ENCODE assay signal across 1 cellular context in the genomic region with DNA sequence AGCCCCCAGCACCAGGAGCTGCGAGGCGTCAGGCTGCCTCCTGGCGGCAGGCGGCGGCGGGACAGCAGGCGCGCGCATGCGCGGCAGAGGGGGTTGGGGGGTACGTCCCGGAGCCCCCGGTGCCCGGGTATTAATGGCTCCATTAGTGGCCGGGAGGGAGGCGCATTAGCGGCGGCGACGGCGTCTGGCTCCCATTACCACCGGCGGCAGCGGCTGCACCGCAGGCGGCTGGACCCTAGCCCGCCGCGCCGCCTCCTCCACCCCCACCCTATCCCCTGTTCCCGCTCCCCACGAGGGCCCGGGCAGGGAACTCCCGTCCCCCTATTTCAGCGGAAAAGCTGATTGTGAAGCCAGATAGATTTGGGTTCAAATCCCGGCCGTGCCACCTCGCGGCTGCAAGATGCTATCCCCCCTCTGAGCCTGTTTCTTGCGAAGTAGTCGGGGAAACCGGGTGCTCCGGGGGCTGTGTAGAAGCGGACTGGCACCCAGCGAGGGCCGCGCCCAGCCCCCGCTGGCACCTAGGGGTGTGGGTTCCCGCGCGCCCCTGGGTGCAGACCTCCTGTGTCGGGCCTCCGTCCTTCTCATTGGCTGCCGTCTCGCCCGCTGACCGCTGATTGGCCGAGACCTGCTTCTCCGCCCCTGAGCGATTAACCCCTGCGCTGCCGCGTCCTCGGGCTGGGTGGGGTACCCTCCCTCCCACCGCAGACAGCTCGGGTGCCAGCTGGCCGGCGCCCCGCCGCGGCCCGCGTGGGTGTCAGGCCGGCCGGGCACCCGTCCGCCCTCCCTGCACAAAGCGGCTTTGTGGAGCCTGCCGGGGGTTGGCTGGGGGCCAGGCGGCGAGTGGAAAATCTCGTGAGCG.
TF ChIP-seq lines count a peak whose summit lies in the region.

No MANE protein-coding gene starts in this region.

TF ChIP-seq in K562, 482 proteins besides CTCF, POLR2A, EP300 and RAD21 (continued from another document and continues in another):
- TF ChIP-seq, protein P1, sequence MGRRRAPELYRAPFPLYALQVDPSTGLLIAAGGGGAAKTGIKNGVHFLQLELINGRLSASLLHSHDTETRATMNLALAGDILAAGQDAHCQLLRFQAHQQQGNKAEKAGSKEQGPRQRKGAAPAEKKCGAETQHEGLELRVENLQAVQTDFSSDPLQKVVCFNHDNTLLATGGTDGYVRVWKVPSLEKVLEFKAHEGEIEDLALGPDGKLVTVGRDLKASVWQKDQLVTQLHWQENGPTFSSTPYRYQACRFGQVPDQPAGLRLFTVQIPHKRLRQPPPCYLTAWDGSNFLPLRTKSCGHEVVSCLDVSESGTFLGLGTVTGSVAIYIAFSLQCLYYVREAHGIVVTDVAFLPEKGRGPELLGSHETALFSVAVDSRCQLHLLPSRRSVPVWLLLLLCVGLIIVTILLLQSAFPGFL (CRISPR knock-in tag; IDR thresholded peaks at IDR 0.05), result no peak
- TF ChIP-seq TCFL5 (CRISPR knock-in tag; conservative IDR thresholded peaks at IDR 0.05) (no peak), EP400 (IDR thresholded peaks at IDR 0.05) (no peak; the same call in 1 of the 2 replicates), ZZZ3 (IDR thresholded peaks at IDR 0.05) (no peak), ZNF76 (CRISPR knock-in tag; IDR thresholded peaks at IDR 0.05; ENCODE audit: borderline replicate concordance) (no peak), RBM22 (IDR thresholded peaks at IDR 0.05; ENCODE audit: low read depth, low read length, poor library complexity, severe bottlenecking) (peak; percentile 52), ATF7 (IDR thresholded peaks at IDR 0.05) (peak; percentile 48; the same call in 1 of the 2 replicates), ZFP36 (IDR thresholded peaks at IDR 0.05; ENCODE audit: low read depth, low read length, partially characterized antibody) (no peak), SP2 (IDR thresholded peaks at IDR 0.05; ENCODE audit: extremely low read depth, low read depth, low read length, poor library complexity, severe bottlenecking) (peak; percentile 49), ETS2 (tag; IDR thresholded peaks at IDR 0.05; ENCODE audit: borderline replicate concordance, poor library complexity, severe bottlenecking) (no peak), RUNX1 (IDR thresholded peaks at IDR 0.05; ENCODE audit: low read depth) (no peak), ZBTB9 (CRISPR knock-in tag; IDR thresholded peaks at IDR 0.05) (no peak), NR4A1 (CRISPR knock-in tag; IDR thresholded peaks at IDR 0.05) (no peak), NR4A1 (tag; IDR thresholded peaks at IDR 0.05) (peak; percentile 19; the same call in 1 of the 2 replicates), SAFB2 (IDR thresholded peaks at IDR 0.05; ENCODE audit: borderline replicate concordance, low read depth, low read length, severe bottlenecking) (no peak), MCM2 (IDR thresholded peaks at IDR 0.05; ENCODE audit: low read depth) (no peak), ZNF263 (CRISPR knock-in tag; IDR thresholded peaks at IDR 0.05; ENCODE audit: borderline replicate concordance) (0 out of 2 replicates have a peak, but pooled peaks have one; percentile 30), ELF2 (CRISPR knock-in tag; IDR thresholded peaks at IDR 0.05) (no peak), ILF3 (IDR thresholded peaks at IDR 0.05; ENCODE audit: borderline replicate concordance) (no peak), TEAD1 (CRISPR knock-in tag; IDR thresholded peaks at IDR 0.05) (no peak), AFF4 (CRISPR knock-in tag; IDR thresholded peaks at IDR 0.05) (0 out of 2 replicates have a peak, but pooled peaks have one; percentile 58), LARP7 (IDR thresholded peaks at IDR 0.05) (no peak), MCM5 (IDR thresholded peaks at IDR 0.05; ENCODE audit: low read depth) (no peak), GTF2E2 (tag; IDR thresholded peaks at IDR 0.05) (no peak), PRMT5 (CRISPR knock-in tag; IDR thresholded peaks at IDR 0.05) (no peak), PHB2 (IDR thresholded peaks at IDR 0.05; ENCODE audit: low read depth) (no peak), GATAD2B (IDR thresholded peaks at IDR 0.05; ENCODE audit: borderline replicate concordance) (peak; percentile 74; the same call in 1 of the 2 replicates), CSDE1 (IDR thresholded peaks at IDR 0.05) (no peak), TRIM28 (IDR thresholded peaks at IDR 0.05) (no peak), MTA1 (IDR thresholded peaks at IDR 0.05; ENCODE audit: borderline replicate concordance) (no peak), ZNF232 (CRISPR knock-in tag; IDR thresholded peaks at IDR 0.05) (no peak), MAFG (tag; conservative IDR thresholded peaks at IDR 0.05) (no peak), PHF20 (IDR thresholded peaks at IDR 0.05; ENCODE audit: partially characterized antibody) (peak; percentile 42), NR2C1 (IDR thresholded peaks at IDR 0.05) (no peak), NR2C1 (tag; IDR thresholded peaks at IDR 0.05) (no peak), NFIX (CRISPR knock-in tag; IDR thresholded peaks at IDR 0.05; ENCODE audit: low read depth) (no peak), KLF10 (CRISPR knock-in tag; IDR thresholded peaks at IDR 0.05) (no peak), THRA (IDR thresholded peaks at IDR 0.05) (no peak), HMG20A (CRISPR knock-in tag; conservative IDR thresholded peaks at IDR 0.05) (no peak), MEF2A (IDR thresholded peaks at IDR 0.05; ENCODE audit: control insufficient read depth, low read depth, low read length) (no peak), SRSF1 (IDR thresholded peaks at IDR 0.05; ENCODE audit: low read depth, low read length) (no peak), ZFP91 (CRISPR knock-in tag; IDR thresholded peaks at IDR 0.05) (no peak)
- TF ChIP-seq, protein P2, sequence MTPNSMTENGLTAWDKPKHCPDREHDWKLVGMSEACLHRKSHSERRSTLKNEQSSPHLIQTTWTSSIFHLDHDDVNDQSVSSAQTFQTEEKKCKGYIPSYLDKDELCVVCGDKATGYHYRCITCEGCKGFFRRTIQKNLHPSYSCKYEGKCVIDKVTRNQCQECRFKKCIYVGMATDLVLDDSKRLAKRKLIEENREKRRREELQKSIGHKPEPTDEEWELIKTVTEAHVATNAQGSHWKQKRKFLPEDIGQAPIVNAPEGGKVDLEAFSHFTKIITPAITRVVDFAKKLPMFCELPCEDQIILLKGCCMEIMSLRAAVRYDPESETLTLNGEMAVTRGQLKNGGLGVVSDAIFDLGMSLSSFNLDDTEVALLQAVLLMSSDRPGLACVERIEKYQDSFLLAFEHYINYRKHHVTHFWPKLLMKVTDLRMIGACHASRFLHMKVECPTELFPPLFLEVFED (CRISPR knock-in tag; conservative IDR thresholded peaks at IDR 0.05), result no peak
- TF ChIP-seq, protein P3, sequence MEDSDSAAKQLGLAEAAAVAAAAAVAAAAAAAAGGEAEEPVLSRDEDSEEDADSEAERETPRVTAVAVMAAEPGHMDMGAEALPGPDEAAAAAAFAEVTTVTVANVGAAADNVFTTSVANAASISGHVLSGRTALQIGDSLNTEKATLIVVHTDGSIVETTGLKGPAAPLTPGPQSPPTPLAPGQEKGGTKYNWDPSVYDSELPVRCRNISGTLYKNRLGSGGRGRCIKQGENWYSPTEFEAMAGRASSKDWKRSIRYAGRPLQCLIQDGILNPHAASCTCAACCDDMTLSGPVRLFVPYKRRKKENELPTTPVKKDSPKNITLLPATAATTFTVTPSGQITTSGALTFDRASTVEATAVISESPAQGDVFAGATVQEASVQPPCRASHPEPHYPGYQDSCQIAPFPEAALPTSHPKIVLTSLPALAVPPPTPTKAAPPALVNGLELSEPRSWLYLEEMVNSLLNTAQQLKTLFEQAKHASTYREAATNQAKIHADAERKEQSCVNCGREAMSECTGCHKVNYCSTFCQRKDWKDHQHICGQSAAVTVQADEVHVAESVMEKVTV (CRISPR knock-in tag; IDR thresholded peaks at IDR 0.05), result peak; percentile 66
- TF ChIP-seq, protein P4, sequence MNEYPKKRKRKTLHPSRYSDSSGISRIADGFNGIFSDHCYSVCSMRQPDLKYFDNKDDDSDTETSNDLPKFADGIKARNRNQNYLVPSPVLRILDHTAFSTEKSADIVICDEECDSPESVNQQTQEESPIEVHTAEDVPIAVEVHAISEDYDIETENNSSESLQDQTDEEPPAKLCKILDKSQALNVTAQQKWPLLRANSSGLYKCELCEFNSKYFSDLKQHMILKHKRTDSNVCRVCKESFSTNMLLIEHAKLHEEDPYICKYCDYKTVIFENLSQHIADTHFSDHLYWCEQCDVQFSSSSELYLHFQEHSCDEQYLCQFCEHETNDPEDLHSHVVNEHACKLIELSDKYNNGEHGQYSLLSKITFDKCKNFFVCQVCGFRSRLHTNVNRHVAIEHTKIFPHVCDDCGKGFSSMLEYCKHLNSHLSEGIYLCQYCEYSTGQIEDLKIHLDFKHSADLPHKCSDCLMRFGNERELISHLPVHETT (CRISPR knock-in tag; conservative IDR thresholded peaks at IDR 0.05 in 1 of 2, IDR thresholded peaks at IDR 0.05 in 1 of 2), result peak in 1 of 2 experiments; percentile 59; a peak in 2 of 4 replicates
- TF ChIP-seq, protein P5, sequence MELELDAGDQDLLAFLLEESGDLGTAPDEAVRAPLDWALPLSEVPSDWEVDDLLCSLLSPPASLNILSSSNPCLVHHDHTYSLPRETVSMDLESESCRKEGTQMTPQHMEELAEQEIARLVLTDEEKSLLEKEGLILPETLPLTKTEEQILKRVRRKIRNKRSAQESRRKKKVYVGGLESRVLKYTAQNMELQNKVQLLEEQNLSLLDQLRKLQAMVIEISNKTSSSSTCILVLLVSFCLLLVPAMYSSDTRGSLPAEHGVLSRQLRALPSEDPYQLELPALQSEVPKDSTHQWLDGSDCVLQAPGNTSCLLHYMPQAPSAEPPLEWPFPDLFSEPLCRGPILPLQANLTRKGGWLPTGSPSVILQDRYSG (tag; conservative IDR thresholded peaks at IDR 0.05; ENCODE audit: low read depth), result no peak
